8 cellular contexts compared by ENCODE assay signal in the genomic region with DNA sequence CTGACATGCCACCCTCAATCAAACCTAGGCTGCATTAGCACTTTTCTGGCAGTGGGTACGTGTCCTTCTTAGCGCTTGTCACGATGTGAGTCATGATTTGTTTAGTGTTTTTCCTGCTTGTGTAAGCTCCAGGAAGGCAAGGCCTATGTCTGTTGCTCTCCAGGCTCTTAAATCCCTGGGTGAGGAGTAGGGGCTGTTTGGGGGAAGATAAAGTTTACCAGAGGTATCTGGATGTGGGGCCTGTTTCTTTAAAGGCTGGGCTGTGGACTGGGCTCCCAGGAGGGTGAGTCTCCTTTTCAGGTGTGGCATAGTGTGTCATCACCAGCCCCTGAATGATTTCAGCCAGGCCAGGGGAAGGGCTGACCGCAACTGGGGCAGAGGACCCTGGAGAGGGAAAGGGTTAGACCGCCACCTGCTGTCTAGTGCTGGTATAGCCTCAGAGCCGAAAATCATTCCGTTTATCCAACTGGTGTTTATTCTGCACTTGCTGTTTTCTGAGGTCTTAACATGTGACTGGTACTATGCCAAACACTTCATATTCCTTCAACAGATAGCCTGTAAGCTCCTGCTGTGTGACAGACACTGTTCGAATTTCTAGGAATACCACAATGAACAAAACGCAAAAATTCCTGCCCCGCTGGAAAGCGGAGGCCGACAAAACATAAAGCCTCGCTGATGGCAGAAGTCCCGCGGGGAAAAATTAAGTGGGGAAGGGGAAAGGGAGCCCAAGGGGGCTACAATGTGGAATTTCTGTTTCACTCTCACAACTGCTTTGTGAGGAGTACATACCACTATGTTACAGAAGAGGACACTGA. TPM values are rescaled to one million over a fixed set of nuclear protein-coding genes. Genes with fewer than 3 reads are reported as not detected.
DNase-seq lines count a peak whose midpoint lies in the region; TF ChIP-seq lines count a peak whose summit lies in the region.

No MANE protein-coding gene starts in this region.

- H3K36me3 ChIP-seq in ascending aorta (no peaks in the 10 kb centered on the region), hepatocyte (replicated peaks; ENCODE audit: insufficient read depth, low read depth) (no peaks in the 10 kb centered on the region)

- peaks cover 27% of the 10 kb centered on the region for H3K79me2 ChIP-seq in hepatocyte

- intact Hi-C loops in ascending aorta (cut with DNase I), result loop anchor here (1.0 to 5.0 kb wide), 5 partner anchors 28 to 260 kb away; partner anchors contain the start of gene SNRNP40

- no peak overlapping the region for H3K4me2 ChIP-seq in hepatocyte

- 47% methylated on average over 15 of the region's 15 CpGs for WGBS in hepatocyte (ENCODE audit: low lambda C conversion rate, missing lambda C conversion rate)

- no peaks in the 10 kb centered on the region for H3K27me3 ChIP-seq in ascending aorta
- H3K27me3 ChIP-seq in hepatocyte, result no peaks in the 10 kb centered on the region

- H4K20me1 ChIP-seq in hepatocyte (ENCODE audit: insufficient read depth, poor library complexity, severe bottlenecking), result peaks cover 2% of the 10 kb centered on the region

- H3K27ac ChIP-seq in ascending aorta, result no peak overlapping the region
- peak overlapping the region; percentile 85 for H3K27ac ChIP-seq in hepatocyte

- no peak overlapping the region for H2AFZ ChIP-seq in hepatocyte

- H3K4me3 ChIP-seq in ascending aorta, result no peak overlapping the region
- H3K4me3 ChIP-seq in hepatocyte, result no peak overlapping the region
- H3K4me3 ChIP-seq in skeletal muscle cell (ENCODE audit: low read depth, low read length), result no peak overlapping the region

- DNase-seq in NK-92 treated with Interleukin-12 subunit alpha and Interleukin-12 subunit beta, amount 100 ng/mL, for 24 hours (lab: John Stamatoyannopoulos, UW), result peak; percentile 75
- DNase-seq in NK-92 (lab: John Stamatoyannopoulos, UW; ENCODE audit: unreplicated experiment) (no peak), MV-4-11 (lab: John Stamatoyannopoulos, UW) (peak; percentile 79), T-helper 2 cell (peak; percentile 31 to 49 (median 38)), ascending aorta (ENCODE audit: low spot score in 2 of 2) (peak; percentile 16 to 78), hepatocyte (ENCODE audit: low spot score) (peak; percentile 90), skeletal muscle cell (ENCODE audit: low read depth) (peak; percentile 64), GM19240 (ENCODE audit: insufficient read length, low spot score) (no peak)

- no peaks in the 10 kb centered on the region for H3K9me2 ChIP-seq in hepatocyte (replicated peaks; ENCODE audit: insufficient read depth)

- H3K4me1 ChIP-seq in ascending aorta (no peaks in the 10 kb centered on the region), hepatocyte (ENCODE audit: insufficient read depth) (peaks cover 14% of the 10 kb centered on the region)

- peak; percentile 82 to 94 (median 86) for TF ChIP-seq CTCF in ascending aorta (IDR thresholded peaks at IDR 0.05)
- TF ChIP-seq CTCF in hepatocyte (IDR thresholded peaks at IDR 0.05; ENCODE audit: poor library complexity), result peak; percentile 93

- H3K9me3 ChIP-seq in ascending aorta (no peaks in the 10 kb centered on the region), hepatocyte (ENCODE audit: low read depth) (no peaks in the 10 kb centered on the region)

RNA-seq across cellular contexts. Expression of gene SERINC2, which starts 9.7 kb away (rescaled TPM):
- 10.7 TPM for total RNA-seq in ascending aorta
- 53.6 and 70.2 TPM in 2 replicates for total RNA-seq in hepatocyte
- 154 and 164 TPM in 2 replicates for polyA plus RNA-seq in hepatocyte

RNA-seq across cellular contexts. Expression of gene FABP3, which starts 49.8 kb away (rescaled TPM):
- total RNA-seq in ascending aorta (24.2 TPM), hepatocyte (23.9 and 39.1 TPM in 2 replicates)
- 50.1 and 65.5 TPM in 2 replicates for polyA plus RNA-seq in hepatocyte

Comparison
In these comparisons a context has a peak if more than half of its experiments do, and no peak if none do; other contexts are left out.
1. DNase-seq: peak in NK-92 treated with Interleukin-12 subunit alpha and Interleukin-12 subunit beta, amount 100 ng/mL, for 24 hours (single experiment), MV-4-11 (single experiment), T-helper 2 cell (5 of 5), ascending aorta (2 of 2), hepatocyte (single experiment) and skeletal muscle cell (single experiment); none in NK-92 (single experiment) and GM19240 (single experiment).